Comparison of ENCODE assay signal across 10 cellular contexts in the genomic region with DNA sequence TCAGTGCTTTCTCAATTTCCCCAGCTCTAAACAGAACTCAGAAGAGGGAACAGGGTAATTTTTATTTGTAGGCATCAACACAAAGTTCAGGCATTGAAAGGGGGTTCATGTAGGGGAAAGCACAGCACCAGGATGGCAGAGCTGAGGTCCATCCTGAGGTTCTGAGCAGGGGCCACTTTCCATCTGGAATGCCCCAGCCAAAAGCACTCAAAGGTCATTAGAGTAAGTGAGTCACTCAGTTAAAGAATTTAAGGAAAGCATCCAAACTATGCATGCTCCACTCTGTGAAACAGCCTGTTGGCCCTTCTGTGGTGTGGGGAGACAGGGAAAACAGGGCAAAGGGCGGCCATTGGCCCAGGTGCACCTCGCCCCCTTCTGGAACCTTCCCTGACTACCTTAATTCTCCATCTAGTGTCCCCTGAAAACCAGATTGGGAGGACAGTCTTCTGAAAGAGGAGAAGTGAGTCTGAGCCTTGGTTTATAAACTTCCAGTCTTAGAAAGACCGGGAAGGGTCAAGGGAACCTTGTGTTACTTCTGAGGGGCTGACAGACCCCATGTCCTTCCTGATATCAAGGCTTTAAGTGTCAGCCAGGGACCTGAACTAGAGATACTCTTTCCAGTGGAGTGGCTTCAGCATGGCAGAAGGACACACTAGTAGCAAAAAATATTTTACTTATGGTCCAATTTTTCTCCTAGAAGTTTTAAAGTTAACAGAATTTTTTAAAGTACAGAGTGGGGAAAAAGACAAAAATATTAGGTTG.
DNase-seq lines count a peak whose midpoint lies in the region; ATAC-seq and TF ChIP-seq lines count a peak whose summit lies in the region.
"Had no signal": no experiment of that assay in that cellular context is flagged by ENCODE, and none has a peak within 500 bp of the region (broad histone marks: within the 10 kb centered on the region; RNA-seq: fewer than 3 reads in every experiment).

No MANE protein-coding gene starts in this region.

- CTCF ChIA-PET in activated CD4-positive, alpha-beta T cell treated with anti-CD3 and anti-CD28 coated beads, Interleukin-2, amount 10 ng/mL, durations not matched to agents 7 days and 5 days (lab: Charles Lee): no interaction called here

- H3K27me3 ChIP-seq in ACC112 (ENCODE audit: insufficient read depth, low read length): no peaks in the 10 kb centered on the region
- H3K27me3 ChIP-seq in HUES64 (ENCODE audit: insufficient read depth, low read length): no peaks in the 10 kb centered on the region
- H3K27me3 ChIP-seq in liver (ENCODE audit: control insufficient read depth in 4 of 4, insufficient read depth in 4 of 4, low read length in 3 of 4): no peaks in the 10 kb centered on the region

- H3K9me3 ChIP-seq in HUES64 (ENCODE audit: insufficient read depth, low read depth, low read length) (no peaks in the 10 kb centered on the region), liver (ENCODE audit: control insufficient read depth in 4 of 4, low read length in 3 of 4) (no peaks in the 10 kb centered on the region)

- no peak overlapping the region for H3K27ac Mint-ChIP-seq in activated CD4-positive, alpha-beta T cell treated with anti-CD3 and anti-CD28 coated beads, Interleukin-2, amount 10 ng/mL, durations not matched to agents 7 days and 5 days
- H3K27ac Mint-ChIP-seq: brain; CD4-positive, alpha-beta T cell had no signal

- WGBS in HUES64: 85% methylated on average over 2 of the region's 3 CpGs
- 56% methylated on average over 3 of the region's 3 CpGs for whole genome bisulfite sequencing in liver

- no peak overlapping the region for H3K9ac ChIP-seq in HUES64 (ENCODE audit: low read depth, low read length)
- no peak overlapping the region for H3K9ac ChIP-seq in liver (ENCODE audit: low read depth in 1 of 2, low read length in 2 of 2)

- H3K27ac ChIP-seq in ACC112 (ENCODE audit: low read depth, low read length): peak overlapping the region; percentile 68
- peak overlapping the region; percentile 35; the same call in 1 of the 2 replicates for H3K27ac ChIP-seq in HUES64 (ENCODE audit: low read depth, low read length)
- H3K27ac ChIP-seq in coronary artery: peak overlapping the region; percentile 58 to 87
- peak overlapping the region; percentile 33 to 52 for H3K27ac ChIP-seq in liver (ENCODE audit: low read depth in 1 of 2, low read length in 2 of 2)

- no peaks in the 10 kb centered on the region for H3K36me3 ChIP-seq in ACC112 (ENCODE audit: insufficient read depth, low read length)
- H3K36me3 ChIP-seq in HUES64 (ENCODE audit: insufficient read depth, low read length): no peaks in the 10 kb centered on the region
- H3K36me3 ChIP-seq in liver (ENCODE audit: control insufficient read depth in 4 of 4, insufficient read depth in 3 of 4, low read depth in 1 of 4, low read length in 3 of 4): no peaks in the 10 kb centered on the region

- H3K27me3 Mint-ChIP-seq in activated CD4-positive, alpha-beta T cell treated with anti-CD3 and anti-CD28 coated beads, Interleukin-2, amount 10 ng/mL, durations not matched to agents 7 days and 5 days: peaks cover 4% of the 10 kb centered on the region
- H3K27me3 Mint-ChIP-seq: brain; CD4-positive, alpha-beta T cell had no signal

- DNase-seq in coronary artery (ENCODE audit: low spot score): no peak
- DNase-seq in activated CD4-positive, alpha-beta T cell treated with anti-CD3 and anti-CD28 coated beads, Interleukin-2, amount 10 ng/mL, durations not matched to agents 7 days and 5 days: no peak
- DNase-seq in hypothalamus (lab: John Stamatoyannopoulos, UW): no peak
- no peak for DNase-seq in NCI-H2081 (lab: John Stamatoyannopoulos, UW)
- DNase-seq: CD4-positive, alpha-beta T cell had no signal

- peak; percentile 50 to 53 for TF ChIP-seq RAD21 in liver (IDR thresholded peaks at IDR 0.05)

- peaks cover 28% of the 10 kb centered on the region for H3K4me1 ChIP-seq in ACC112 (ENCODE audit: control insufficient read depth, insufficient read depth, low read length, unreplicated experiment)
- H3K4me1 ChIP-seq in HUES64 (ENCODE audit: insufficient read depth, low read length): peaks cover 10% of the 10 kb centered on the region; the same call in 1 of the 2 replicates
- peaks cover 18 to 73% (median 52%) of the 10 kb centered on the region in 4 donors for H3K4me1 ChIP-seq in liver (ENCODE audit: control insufficient read depth in 4 of 4, insufficient read depth in 4 of 4, low read length in 3 of 4)

- no peaks in the 10 kb centered on the region for H3K79me2 ChIP-seq in ACC112 (ENCODE audit: control insufficient read depth, insufficient read depth, low read length, unreplicated experiment)

- H3K4me3 ChIP-seq in ACC112 (ENCODE audit: low read depth, low read length) (peak overlapping the region; percentile 4; the same call in 1 of the 2 replicates), HUES64 (ENCODE audit: low read length) (no peak overlapping the region), coronary artery (no peak overlapping the region), liver (ENCODE audit: low read depth in 1 of 3, low read length in 3 of 3) (no peak overlapping the region)

- no peak for ATAC-seq in HG03354 (IDR thresholded peaks at IDR 0.05; ENCODE audit: poor library complexity, severe bottlenecking, unreplicated experiment)

- H3K9me3 Mint-ChIP-seq in activated CD4-positive, alpha-beta T cell treated with anti-CD3 and anti-CD28 coated beads, Interleukin-2, amount 10 ng/mL, durations not matched to agents 7 days and 5 days: no peaks in the 10 kb centered on the region
- H3K9me3 Mint-ChIP-seq: brain; CD4-positive, alpha-beta T cell had no signal

- H2AFZ ChIP-seq in ACC112 (ENCODE audit: low read length, unreplicated experiment): no peak overlapping the region

- POLR2A ChIA-PET in activated CD4-positive, alpha-beta T cell treated with anti-CD3 and anti-CD28 coated beads, Interleukin-2, amount 10 ng/mL, durations not matched to agents 7 days and 5 days (lab: Charles Lee): no interaction called here

- no peak for TF ChIP-seq CTCF in coronary artery (IDR thresholded peaks at IDR 0.05)
- no peak for TF ChIP-seq CTCF in liver (IDR thresholded peaks at IDR 0.05; ENCODE audit: low read depth, low read length, missing input control)

- no peaks in the 10 kb centered on the region for H3K4me1 Mint-ChIP-seq in activated CD4-positive, alpha-beta T cell treated with anti-CD3 and anti-CD28 coated beads, Interleukin-2, amount 10 ng/mL, durations not matched to agents 7 days and 5 days
- H3K4me1 Mint-ChIP-seq: brain had no signal

- H3K4me3 Mint-ChIP-seq in activated CD4-positive, alpha-beta T cell treated with anti-CD3 and anti-CD28 coated beads, Interleukin-2, amount 10 ng/mL, durations not matched to agents 7 days and 5 days: no peak overlapping the region
- H3K4me3 Mint-ChIP-seq: brain; CD4-positive, alpha-beta T cell had no signal

- no peaks in the 10 kb centered on the region for H3K36me3 Mint-ChIP-seq in activated CD4-positive, alpha-beta T cell treated with anti-CD3 and anti-CD28 coated beads, Interleukin-2, amount 10 ng/mL, durations not matched to agents 7 days and 5 days (ENCODE audit: low read depth)
- H3K36me3 Mint-ChIP-seq: brain had no signal

TF ChIP-seq in liver, 16 proteins besides CTCF, POLR2A, EP300 and RAD21 (continues in another document):
- TF ChIP-seq NR2F2 (IDR thresholded peaks at IDR 0.05): peak; percentile 38
- no peak for TF ChIP-seq FOXA1 (IDR thresholded peaks at IDR 0.05)
- TF ChIP-seq, protein P1, sequence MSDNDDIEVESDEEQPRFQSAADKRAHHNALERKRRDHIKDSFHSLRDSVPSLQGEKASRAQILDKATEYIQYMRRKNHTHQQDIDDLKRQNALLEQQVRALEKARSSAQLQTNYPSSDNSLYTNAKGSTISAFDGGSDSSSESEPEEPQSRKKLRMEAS (IDR thresholded peaks at IDR 0.05): peak; percentile 87
- TF ChIP-seq TAF1 (conservative IDR thresholded peaks at IDR 0.05): no peak
- TF ChIP-seq, protein P2, sequence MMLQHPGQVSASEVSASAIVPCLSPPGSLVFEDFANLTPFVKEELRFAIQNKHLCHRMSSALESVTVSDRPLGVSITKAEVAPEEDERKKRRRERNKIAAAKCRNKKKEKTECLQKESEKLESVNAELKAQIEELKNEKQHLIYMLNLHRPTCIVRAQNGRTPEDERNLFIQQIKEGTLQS (IDR thresholded peaks at IDR 0.05): peak; percentile 46
- peak; percentile 83 to 94 for TF ChIP-seq JUND (IDR thresholded peaks at IDR 0.05)
- TF ChIP-seq HNF4G (IDR thresholded peaks at IDR 0.05): no peak
- peak in 1 of 2 donors; percentile 14 for TF ChIP-seq GABPA (IDR thresholded peaks at IDR 0.05 in 1 of 2, conservative IDR thresholded peaks at IDR 0.05 in 1 of 2)
- peak; percentile 46 for TF ChIP-seq ZBTB33 (IDR thresholded peaks at IDR 0.05)
